In the genomic region with DNA sequence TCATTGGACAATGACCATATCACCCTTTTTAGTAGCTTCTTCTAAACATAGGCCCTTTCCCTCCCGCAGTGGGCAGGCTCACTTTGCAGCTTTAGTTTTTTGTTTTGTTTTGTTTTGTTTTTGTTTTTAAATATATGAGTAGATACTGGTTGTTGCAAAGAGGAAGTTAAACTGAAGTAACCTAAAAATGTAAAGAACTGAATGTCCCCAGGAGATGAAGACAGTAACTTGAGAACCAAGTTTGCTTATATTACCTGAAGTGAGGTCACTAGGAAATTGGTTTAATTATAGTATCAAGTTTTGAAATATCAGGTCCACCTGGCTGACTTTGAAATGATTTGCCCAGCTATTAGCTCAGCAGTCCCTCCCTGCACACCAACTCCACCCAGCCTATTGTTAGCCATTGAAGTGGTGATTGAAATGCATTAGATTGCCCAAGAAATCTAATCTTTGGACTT, we compare ENCODE assay signal across 8 cellular contexts. TPM values are rescaled to one million over a fixed set of nuclear protein-coding genes. Genes with fewer than 3 reads are reported as not detected.
DNase-seq lines count a peak whose midpoint lies in the region; ATAC-seq and TF ChIP-seq lines count a peak whose summit lies in the region.

No MANE protein-coding gene starts in this region.

- H3K9me3 Mint-ChIP-seq in CD8-positive, alpha-beta T cell = no peaks in the 10 kb centered on the region

- peaks cover 93% of the 10 kb centered on the region for H3K4me1 Mint-ChIP-seq in CD8-positive, alpha-beta T cell (ENCODE audit: low read depth)

- no peaks in the 10 kb centered on the region for H3K36me3 ChIP-seq in CD8-positive, alpha-beta T cell (ENCODE audit: insufficient read depth, low read length)
- H3K36me3 ChIP-seq in Peyer's patch = no peaks in the 10 kb centered on the region
- no peaks in the 10 kb centered on the region for H3K36me3 ChIP-seq in lower lobe of right lung

- intact Hi-C loops in CD8-positive, alpha-beta T cell (cut with DNase I, micrococcal nuclease) = no loop called here
- intact Hi-C loops in lower lobe of right lung (cut with DNase I) = no loop called here

- H3K4me3 ChIP-seq in CD8-positive, alpha-beta T cell (ENCODE audit: low read depth, low read length) = no peak overlapping the region
- H3K4me3 ChIP-seq in Peyer's patch (peak overlapping the region in 1 of 4 donors; percentile 12), lower lobe of right lung (no peak overlapping the region)

- H3K27ac ChIP-seq in CD8-positive, alpha-beta T cell (ENCODE audit: low read depth, low read length) = peak overlapping the region; percentile 26
- H3K27ac ChIP-seq in Peyer's patch (peak overlapping the region; percentile 87 to 100 (median 90)), lower lobe of right lung (peak overlapping the region; percentile 91)

- POLR2A ChIA-PET in CD8-positive, alpha-beta T cell (lab: Charles Lee) = interaction anchor here (0.9 to 3.3 kb wide), 4 partner anchors 10 to 19 kb away, joined by 3 to 15 read pairs (median 5); a partner anchor contains a TSS

- peaks cover 86% of the 10 kb centered on the region for H3K4me1 ChIP-seq in CD8-positive, alpha-beta T cell (ENCODE audit: insufficient read depth, low read length)
- H3K4me1 ChIP-seq in Peyer's patch (peaks cover 5 to 85% (median 41%) of the 10 kb centered on the region in 4 donors), lower lobe of right lung (peaks cover 91% of the 10 kb centered on the region)

- DNase-seq in CD8-positive, alpha-beta T cell = no peak
- DNase-seq in Peyer's patch (peak in 1 of 3 donors; percentile 83), lower lobe of right lung (no peak), GOT3 (lab: John Stamatoyannopoulos, UW) (no peak)
- no peak for DNase-seq in activated CD4-positive, alpha-beta T cell treated with anti-CD3 and anti-CD28 coated beads for 4 hours

- H3K4me3 Mint-ChIP-seq in CD8-positive, alpha-beta T cell = peak overlapping the region; percentile 67

- CTCF ChIA-PET in CD8-positive, alpha-beta T cell (lab: Charles Lee) = interaction anchor here (0.6 to 14.0 kb wide), 6 partner anchors 8 to 248 kb away, joined by 3 to 109 read pairs (median 6); no protein-coding TSS in a partner anchor

- H3K27me3 ChIP-seq in CD8-positive, alpha-beta T cell (ENCODE audit: insufficient read depth, low read length) = no peaks in the 10 kb centered on the region
- H3K27me3 ChIP-seq in Peyer's patch (no peaks in the 10 kb centered on the region), lower lobe of right lung (ENCODE audit: low read depth) (no peaks in the 10 kb centered on the region)

- TF ChIP-seq POLR2A in Peyer's patch (IDR thresholded peaks at IDR 0.05) = peak in 1 of 2 donors; percentile 37

- H3K27ac Mint-ChIP-seq in CD8-positive, alpha-beta T cell = peak overlapping the region; percentile 93

- H3K9me3 ChIP-seq in CD8-positive, alpha-beta T cell (ENCODE audit: low read length) = no peaks in the 10 kb centered on the region
- no peaks in the 10 kb centered on the region for H3K9me3 ChIP-seq in Peyer's patch
- H3K9me3 ChIP-seq in lower lobe of right lung = no peaks in the 10 kb centered on the region

- H3K27me3 Mint-ChIP-seq in CD8-positive, alpha-beta T cell (ENCODE audit: low read depth) = no peaks in the 10 kb centered on the region

- peaks cover 33% of the 10 kb centered on the region for H3K36me3 Mint-ChIP-seq in CD8-positive, alpha-beta T cell

- TF ChIP-seq CTCF in CD8-positive, alpha-beta T cell (IDR thresholded peaks at IDR 0.05) = no peak
- TF ChIP-seq CTCF in Peyer's patch (IDR thresholded peaks at IDR 0.05) (no peak), lower lobe of right lung (IDR thresholded peaks at IDR 0.05) (no peak)

- ATAC-seq in CD8-positive, alpha-beta T cell = no peak
- ATAC-seq in GM21737 (IDR thresholded peaks at IDR 0.05; ENCODE audit: unreplicated experiment) = peak; percentile 47
- ATAC-seq in lower lobe of right lung = peak; percentile 27 to 50
- no peak for ATAC-seq in GM21526 (IDR thresholded peaks at IDR 0.05; ENCODE audit: low FRiP score, unreplicated experiment)
- no peak for ATAC-seq in GM19452 (IDR thresholded peaks at IDR 0.05; ENCODE audit: unreplicated experiment)

RNA-seq across cellular contexts. Expression of a gene that starts 18.2 kb away (rescaled TPM):
- total RNA-seq in CD8-positive, alpha-beta T cell = 100 to 1,000 TPM; 167 to 171 TPM
- total RNA-seq in Peyer's patch (100 to 1,000 TPM in 1 of 4 donors, 10 to 100 TPM in 3; 24.7 to 170 (median 33.7) TPM), lower lobe of right lung (72.8 TPM)

RNA-seq across cellular contexts. Expression of a gene that starts 58.6 kb away (rescaled TPM):
- 1 to 10 TPM; 3.4 to 4.2 TPM for total RNA-seq in CD8-positive, alpha-beta T cell
- total RNA-seq in Peyer's patch (1 to 10 TPM in 3 of 4 donors, under 1 TPM in 1; 0.88 to 5.8 (median 2.3) TPM), lower lobe of right lung (1.3 TPM)

Comparison
In these comparisons a context has a peak if more than half of its experiments do, and no peak if none do; other contexts are left out.
1. ATAC-seq: peak in GM21737 (single experiment) and lower lobe of right lung (2 of 2); none in CD8-positive, alpha-beta T cell (single experiment), GM21526 (single experiment) and GM19452 (single experiment).
2. H3K27ac ChIP-seq: peak in every context shown above with its lines; median percentile 91 in lower lobe of right lung; 90 in Peyer's patch; 26 in CD8-positive, alpha-beta T cell.